17 cellular contexts compared by ENCODE assay signal in genomic region chr2:172089633-172090032, GRCh38. TPM values are rescaled to one million over a fixed set of nuclear protein-coding genes. Genes with fewer than 3 reads are reported as not detected.
DNase-seq lines count a peak whose midpoint lies in the region; ATAC-seq, FAIRE-seq and TF ChIP-seq lines count a peak whose summit lies in the region.
"Had no signal": no experiment of that assay in that cellular context is flagged by ENCODE, and none has a peak within 500 bp of the region (broad histone marks: within the 10 kb centered on the region; RNA-seq: fewer than 3 reads in every experiment).

No MANE protein-coding gene starts in this region.

- H3K9me3 ChIP-seq in A673 (ENCODE audit: low read depth, low read length, poor library complexity, severe bottlenecking) (no peaks in the 10 kb centered on the region), pancreas (no peaks in the 10 kb centered on the region)
- peaks cover 0 to 3% (median 0%) of the 10 kb centered on the region in 3 experiments for H3K9me3 ChIP-seq in naive thymus-derived CD4-positive, alpha-beta T cell (ENCODE audit: control insufficient read depth in 2 of 3, low read length in 3 of 3)

- peaks cover 37% of the 10 kb centered on the region for H3K4me1 Mint-ChIP-seq in T-helper 1 cell treated with Interleukin-12 subunit alpha and Interleukin-12 subunit beta and Interleukin-4 antibody, amounts not matched to agents 30 μg/mL and 1 μg/mL, for 36 hours (ENCODE audit: low read depth)
- H3K4me1 Mint-ChIP-seq in T-cell, result peaks cover 47 to 55% (median 49%) of the 10 kb centered on the region in 3 donors
- H3K4me1 Mint-ChIP-seq in naive thymus-derived CD4-positive, alpha-beta T cell, result peaks cover 15 to 60% (median 46%) of the 10 kb centered on the region in 7 donors

- 35 to 40% methylated on average over 7 of the region's 7 CpGs for WGBS in pancreas, 2 donors

- intact Hi-C loops in A673 (cut with micrococcal nuclease; ENCODE audit: unreplicated experiment) (loop anchor here (5.0 kb wide), 2 partner anchors 52 to 87 kb away; no protein-coding TSS in a partner anchor), pancreas (cut with DNase I) (no loop called here)
- intact Hi-C loops in naive thymus-derived CD4-positive, alpha-beta T cell (cut with micrococcal nuclease), result loop anchor here (1.0 to 10.0 kb wide), 3 partner anchors 14 to 1375 kb away; partner anchors contain the start of genes GAD1 (in 1 of the 2) and SP5 (in 1 of the 2)

- POLR2A ChIA-PET in A673 (lab: Charles Lee; ENCODE audit: low non-redundant PET), result interaction anchor here (0.7 kb wide), 1 partner anchor 13 kb away, joined by 3 read pairs; no protein-coding TSS in a partner anchor
- POLR2A ChIA-PET in T-cell (lab: Charles Lee), result interaction anchor here in 1 of 2 donors (0.7 kb wide), 1 partner anchor 397 kb away, joined by 3 read pairs; no protein-coding TSS in a partner anchor
- POLR2A ChIA-PET in naive thymus-derived CD4-positive, alpha-beta T cell (lab: Charles Lee), result interaction anchor here (0.8 kb wide), 1 partner anchor 366 kb away, joined by 3 read pairs; no protein-coding TSS in a partner anchor

- CTCF ChIA-PET in A673 (lab: Charles Lee) (no interaction called here), T-cell (lab: Charles Lee) (no interaction called here)
- CTCF ChIA-PET in naive thymus-derived CD4-positive, alpha-beta T cell (lab: Charles Lee), result no interaction called here

- DNase-seq in T-helper 1 cell (no peak), A673 (ENCODE audit: low spot score) (no peak), T-cell (peak in 1 of 34 experiments; percentile 5), DMS114 treated with DMSO at 0.1 percent for 48 hours (lab: John Stamatoyannopoulos, UW; ENCODE audit: unreplicated experiment) (no peak), NCI-H524 treated with DMSO at 0.1 percent for 48 hours (lab: John Stamatoyannopoulos, UW) (no peak), pancreas (no peak)
- DNase-seq in naive thymus-derived CD4-positive, alpha-beta T cell, result peak in 2 of 9 donors; percentile 14 to 17
- DNase-seq: GOT3, KG1, NCI-H1092 treated with DMSO at 0.1 percent for 48 hours, NCI-H1694, NCI-H2107, NCI-H226, PC-3 had no signal

- FAIRE-seq in pancreas (lab: Jason Lieb, UNC), result no peak
- FAIRE-seq: GM12891 had no signal

- H3K9me3 Mint-ChIP-seq in T-helper 1 cell treated with Interleukin-12 subunit alpha and Interleukin-12 subunit beta and Interleukin-4 antibody, amounts not matched to agents 30 μg/mL and 1 μg/mL, for 36 hours, result no peaks in the 10 kb centered on the region
- no peaks in the 10 kb centered on the region for H3K9me3 Mint-ChIP-seq in T-cell
- peaks cover 0 to 46% (median 6%) of the 10 kb centered on the region in 11 donors for H3K9me3 Mint-ChIP-seq in naive thymus-derived CD4-positive, alpha-beta T cell

- peaks cover 94% of the 10 kb centered on the region for H3K27me3 Mint-ChIP-seq in T-helper 1 cell treated with Interleukin-12 subunit alpha and Interleukin-12 subunit beta and Interleukin-4 antibody, amounts not matched to agents 30 μg/mL and 1 μg/mL, for 36 hours (ENCODE audit: low read depth)
- peaks cover 82 to 91% of the 10 kb centered on the region in 2 donors for H3K27me3 Mint-ChIP-seq in T-cell
- H3K27me3 Mint-ChIP-seq in naive thymus-derived CD4-positive, alpha-beta T cell, result peaks cover 85 to 94% (median 87%) of the 10 kb centered on the region in 5 donors

- H3K36me3 ChIP-seq in A673 (ENCODE audit: insufficient read depth, low read length, poor library complexity, severe bottlenecking) (peaks cover 7% of the 10 kb centered on the region), pancreas (no peaks in the 10 kb centered on the region)
- no peaks in the 10 kb centered on the region for H3K36me3 ChIP-seq in naive thymus-derived CD4-positive, alpha-beta T cell (ENCODE audit: control insufficient read depth in 2 of 3, insufficient read depth in 3 of 3, low read length in 3 of 3)

- TF ChIP-seq CTCF in A673 (conservative IDR thresholded peaks at IDR 0.05; ENCODE audit: low read depth, low read length) (no peak), pancreas (IDR thresholded peaks at IDR 0.05) (no peak)

- peaks cover 12% of the 10 kb centered on the region for H3K36me3 Mint-ChIP-seq in T-helper 1 cell treated with Interleukin-12 subunit alpha and Interleukin-12 subunit beta and Interleukin-4 antibody, amounts not matched to agents 30 μg/mL and 1 μg/mL, for 36 hours (ENCODE audit: low read depth)
- H3K36me3 Mint-ChIP-seq in T-cell, result no peaks in the 10 kb centered on the region
- peaks cover 0 to 20% (median 0%) of the 10 kb centered on the region in 5 donors for H3K36me3 Mint-ChIP-seq in naive thymus-derived CD4-positive, alpha-beta T cell

- ATAC-seq in T-cell (replicated peaks in 1 of 4) (no peak), pancreas (no peak)
- ATAC-seq in naive thymus-derived CD4-positive, alpha-beta T cell, result no peak
- ATAC-seq: PC-3 had no signal

- H3K4me1 ChIP-seq in A673 (ENCODE audit: insufficient read depth, low read length, poor library complexity, severe bottlenecking), result peaks cover 41% of the 10 kb centered on the region
- H3K4me1 ChIP-seq in naive thymus-derived CD4-positive, alpha-beta T cell (ENCODE audit: control insufficient read depth in 2 of 2, insufficient read depth in 2 of 2, low read length in 2 of 2), result peaks cover 31 to 36% of the 10 kb centered on the region in 2 donors
- peaks cover 0 to 27% (median 4%) of the 10 kb centered on the region in 3 donors for H3K4me1 ChIP-seq in pancreas

- H3K27ac Mint-ChIP-seq in T-helper 1 cell treated with Interleukin-12 subunit alpha and Interleukin-12 subunit beta and Interleukin-4 antibody, amounts not matched to agents 30 μg/mL and 1 μg/mL, for 36 hours, result peak overlapping the region; percentile 31
- peak overlapping the region; percentile 28 to 49 for H3K27ac Mint-ChIP-seq in T-cell
- peak overlapping the region in 5 of 9 donors; percentile 13 to 91 (median 36) for H3K27ac Mint-ChIP-seq in naive thymus-derived CD4-positive, alpha-beta T cell

- H3K4me3 ChIP-seq in A673 (ENCODE audit: low read depth, low read length, poor library complexity, severe bottlenecking) (no peak overlapping the region), pancreas (no peak overlapping the region)
- H3K4me3 ChIP-seq in naive thymus-derived CD4-positive, alpha-beta T cell (ENCODE audit: low read length), result no peak overlapping the region

- H3K27me3 ChIP-seq in A673 (replicated peaks; ENCODE audit: insufficient read depth, low read depth, low read length, poor library complexity) (no peaks in the 10 kb centered on the region), pancreas (peaks cover 7 to 93% (median 33%) of the 10 kb centered on the region in 4 donors)
- peaks cover 63 to 95% of the 10 kb centered on the region in 2 donors for H3K27me3 ChIP-seq in naive thymus-derived CD4-positive, alpha-beta T cell (ENCODE audit: control insufficient read depth in 2 of 2, insufficient read depth in 2 of 2, low read length in 2 of 2)

- H3K27ac ChIP-seq in A673 (ENCODE audit: low read depth, low read length, poor library complexity, severe bottlenecking), result peak overlapping the region; percentile 66
- H3K27ac ChIP-seq in naive thymus-derived CD4-positive, alpha-beta T cell (ENCODE audit: low read depth, low read length), result no peak overlapping the region
- H3K27ac ChIP-seq in pancreas, result no peak overlapping the region
- H3K27ac ChIP-seq: HL-60 had no signal

- no peak overlapping the region for H3K4me3 Mint-ChIP-seq in T-helper 1 cell treated with Interleukin-12 subunit alpha and Interleukin-12 subunit beta and Interleukin-4 antibody, amounts not matched to agents 30 μg/mL and 1 μg/mL, for 36 hours
- peak overlapping the region in 1 of 3 donors; percentile 17 for H3K4me3 Mint-ChIP-seq in T-cell
- H3K4me3 Mint-ChIP-seq in naive thymus-derived CD4-positive, alpha-beta T cell, result peak overlapping the region in 3 of 10 donors; percentile 27 to 36 (median 34)

- BruUV-seq in A673 (replicated peaks; lab: Mats Ljungman, UMichigan), result no TSS peak

RNA-seq across cellular contexts. Expression of gene DLX1, which starts 4.3 kb away (rescaled TPM):
- total RNA-seq in A673 (2021), result 28.9 and 33.2 TPM in 2 replicates
- not detected for total RNA-seq in T-cell
- total RNA-seq in naive thymus-derived CD4-positive, alpha-beta T cell, result not detected
- not detected for polyA plus RNA-seq in naive thymus-derived CD4-positive, alpha-beta T cell
- under 1 TPM in 1 of 6 donors, not detected in 5; 0.25 TPM for total RNA-seq in pancreas
- under 1 TPM; 0.15 to 0.26 TPM for polyA plus RNA-seq in pancreas

RNA-seq across cellular contexts. Expression of gene DLX2, which starts 13.1 kb away (rescaled TPM):
- total RNA-seq in A673 (2021) (18.3 and 20.4 TPM in 2 replicates), T-cell (under 1 TPM in 2 of 5 donors, not detected in 3; 0.16 to 0.19 TPM), pancreas (not detected)
- total RNA-seq in naive thymus-derived CD4-positive, alpha-beta T cell, result under 1 TPM in 2 of 5 experiments, not detected in 3; 0.16 to 0.34 TPM
- not detected for polyA plus RNA-seq in naive thymus-derived CD4-positive, alpha-beta T cell
- polyA plus RNA-seq in pancreas, result not detected

Comparison
In these comparisons a context has a peak if more than half of its experiments do, and no peak if none do; other contexts are left out.
1. RNA of gene DLX1, which starts 4.3 kb away (total RNA-seq): 28.9 to 33.2 TPM in A673; 0.25 TPM in pancreas, not detected in T-cell and not detected in naive thymus-derived CD4-positive, alpha-beta T cell; every median in the first group is over 10 times any median in the second.
2. RNA of gene DLX2, which starts 13.1 kb away (total RNA-seq): 18.3 to 20.4 TPM in A673; 0.16 to 0.19 TPM in T-cell, 0.16 to 0.34 TPM in naive thymus-derived CD4-positive, alpha-beta T cell and not detected in pancreas; every median in the first group is over 10 times any median in the second.
3. intact Hi-C loops: an anchor here in A673 (5.0 kb wide) and naive thymus-derived CD4-positive, alpha-beta T cell (1.0 to 10.0 kb wide); none called in pancreas.
4. Peak in every context shown above with its lines, with median percentiles within 50 percentile points of each other: H3K27ac Mint-ChIP-seq.